ENCODE assay signal across 1 cellular context in the genomic region with DNA sequence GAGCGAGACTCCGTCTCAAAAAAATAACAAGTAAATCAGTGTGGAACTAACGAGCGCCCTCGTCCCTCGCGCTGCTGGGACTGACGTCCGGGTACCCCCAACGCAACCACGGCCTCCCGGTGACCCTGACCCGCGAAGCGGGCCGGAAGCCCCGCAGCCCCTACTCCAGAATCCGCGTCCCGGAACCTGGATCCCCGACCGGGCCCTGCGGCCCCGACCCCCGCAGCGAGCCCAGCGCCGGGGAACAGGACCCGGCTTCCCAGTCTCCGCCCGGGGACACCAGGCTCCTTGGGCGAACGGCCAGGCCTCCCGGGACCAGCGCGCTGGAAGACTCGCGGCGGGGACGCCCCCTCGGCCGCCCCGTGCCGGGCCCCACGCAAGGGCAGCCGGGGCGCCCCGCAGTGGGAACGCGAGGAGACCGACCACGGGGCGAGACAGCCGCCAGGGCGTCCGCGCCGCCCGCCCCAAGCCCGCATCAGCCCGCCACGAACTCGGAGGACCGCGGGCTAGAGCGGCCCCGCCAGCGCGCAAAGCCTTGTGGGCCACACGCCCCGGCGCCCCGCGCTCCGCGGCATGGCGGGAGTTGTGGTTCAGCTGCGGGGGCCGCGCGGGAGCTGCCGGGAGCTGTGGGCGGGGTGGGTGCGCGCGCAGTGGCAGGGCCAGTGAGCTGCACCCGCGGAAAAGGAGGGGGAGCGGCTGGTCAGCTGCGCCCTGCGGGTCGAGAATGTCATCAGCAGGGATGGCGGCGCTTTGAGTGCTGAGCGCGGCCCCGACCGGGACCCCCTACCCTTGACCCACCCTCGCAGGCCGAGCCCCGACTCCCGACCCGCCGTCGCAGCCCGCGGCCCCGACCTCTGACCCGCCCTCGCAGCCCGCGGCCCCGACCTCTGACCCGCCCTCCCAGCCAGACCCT.
TF ChIP-seq lines count a peak whose summit lies in the region.

No MANE protein-coding gene starts in this region.

TF ChIP-seq in liver, 16 proteins besides CTCF, POLR2A, EP300 and RAD21 (continued from another document):
- TF ChIP-seq, protein P1, sequence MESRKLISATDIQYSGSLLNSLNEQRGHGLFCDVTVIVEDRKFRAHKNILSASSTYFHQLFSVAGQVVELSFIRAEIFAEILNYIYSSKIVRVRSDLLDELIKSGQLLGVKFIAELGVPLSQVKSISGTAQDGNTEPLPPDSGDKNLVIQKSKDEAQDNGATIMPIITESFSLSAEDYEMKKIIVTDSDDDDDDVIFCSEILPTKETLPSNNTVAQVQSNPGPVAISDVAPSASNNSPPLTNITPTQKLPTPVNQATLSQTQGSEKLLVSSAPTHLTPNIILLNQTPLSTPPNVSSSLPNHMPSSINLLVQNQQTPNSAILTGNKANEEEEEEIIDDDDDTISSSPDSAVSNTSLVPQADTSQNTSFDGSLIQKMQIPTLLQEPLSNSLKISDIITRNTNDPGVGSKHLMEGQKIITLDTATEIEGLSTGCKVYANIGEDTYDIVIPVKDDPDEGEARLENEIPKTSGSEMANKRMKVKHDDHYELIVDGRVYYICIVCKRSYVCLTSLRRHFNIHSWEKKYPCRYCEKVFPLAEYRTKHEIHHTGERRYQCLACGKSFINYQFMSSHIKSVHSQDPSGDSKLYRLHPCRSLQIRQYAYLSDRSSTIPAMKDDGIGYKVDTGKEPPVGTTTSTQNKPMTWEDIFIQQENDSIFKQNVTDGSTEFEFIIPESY (IDR thresholded peaks at IDR 0.05) = no peak
- peak in 1 of 2 donors; percentile 57 for TF ChIP-seq GABPA (IDR thresholded peaks at IDR 0.05 in 1 of 2, conservative IDR thresholded peaks at IDR 0.05 in 1 of 2)
